ENCODE assay signal across 1 cellular context in the genomic region with DNA sequence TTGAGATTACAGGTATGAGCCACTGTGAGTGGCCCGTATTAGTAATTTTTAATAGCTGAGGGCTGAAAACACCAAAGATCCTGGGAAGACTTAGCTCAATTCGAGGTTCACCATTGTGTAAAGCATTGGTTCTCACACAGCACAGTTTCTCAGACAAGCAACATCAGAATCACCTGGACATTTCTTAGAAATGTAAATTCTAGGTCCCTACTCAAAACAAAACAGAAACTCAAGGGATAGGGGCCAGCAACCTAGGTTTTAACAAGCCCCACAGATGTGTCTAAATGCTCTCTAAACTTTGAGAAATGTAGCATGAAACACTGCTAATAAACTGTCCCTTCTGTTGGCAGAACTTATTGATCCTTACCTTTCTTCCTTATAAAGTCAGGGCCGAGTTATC.
TF ChIP-seq lines count a peak whose summit lies in the region.

No MANE protein-coding gene starts in this region.

TF ChIP-seq in GM12878, 131 proteins besides CTCF, POLR2A, EP300 and RAD21 (continued from another document):
- TF ChIP-seq, protein P1, sequence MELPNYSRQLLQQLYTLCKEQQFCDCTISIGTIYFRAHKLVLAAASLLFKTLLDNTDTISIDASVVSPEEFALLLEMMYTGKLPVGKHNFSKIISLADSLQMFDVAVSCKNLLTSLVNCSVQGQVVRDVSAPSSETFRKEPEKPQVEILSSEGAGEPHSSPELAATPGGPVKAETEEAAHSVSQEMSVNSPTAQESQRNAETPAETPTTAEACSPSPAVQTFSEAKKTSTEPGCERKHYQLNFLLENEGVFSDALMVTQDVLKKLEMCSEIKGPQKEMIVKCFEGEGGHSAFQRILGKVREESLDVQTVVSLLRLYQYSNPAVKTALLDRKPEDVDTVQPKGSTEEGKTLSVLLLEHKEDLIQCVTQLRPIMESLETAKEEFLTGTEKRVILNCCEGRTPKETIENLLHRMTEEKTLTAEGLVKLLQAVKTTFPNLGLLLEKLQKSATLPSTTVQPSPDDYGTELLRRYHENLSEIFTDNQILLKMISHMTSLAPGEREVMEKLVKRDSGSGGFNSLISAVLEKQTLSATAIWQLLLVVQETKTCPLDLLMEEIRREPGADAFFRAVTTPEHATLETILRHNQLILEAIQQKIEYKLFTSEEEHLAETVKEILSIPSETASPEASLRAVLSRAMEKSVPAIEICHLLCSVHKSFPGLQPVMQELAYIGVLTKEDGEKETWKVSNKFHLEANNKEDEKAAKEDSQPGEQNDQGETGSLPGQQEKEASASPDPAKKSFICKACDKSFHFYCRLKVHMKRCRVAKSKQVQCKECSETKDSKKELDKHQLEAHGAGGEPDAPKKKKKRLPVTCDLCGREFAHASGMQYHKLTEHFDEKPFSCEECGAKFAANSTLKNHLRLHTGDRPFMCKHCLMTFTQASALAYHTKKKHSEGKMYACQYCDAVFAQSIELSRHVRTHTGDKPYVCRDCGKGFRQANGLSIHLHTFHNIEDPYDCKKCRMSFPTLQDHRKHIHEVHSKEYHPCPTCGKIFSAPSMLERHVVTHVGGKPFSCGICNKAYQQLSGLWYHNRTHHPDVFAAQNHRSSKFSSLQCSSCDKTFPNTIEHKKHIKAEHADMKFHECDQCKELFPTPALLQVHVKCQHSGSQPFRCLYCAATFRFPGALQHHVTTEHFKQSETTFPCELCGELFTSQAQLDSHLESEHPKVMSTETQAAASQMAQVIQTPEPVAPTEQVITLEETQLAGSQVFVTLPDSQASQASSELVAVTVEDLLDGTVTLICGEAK (IDR thresholded peaks at IDR 0.05; ENCODE audit: borderline replicate concordance), result no peak
- TF ChIP-seq JUND (IDR thresholded peaks at IDR 0.05; ENCODE audit: low read depth, low read length), result no peak
- no peak for TF ChIP-seq ETV6 (conservative IDR thresholded peaks at IDR 0.05 in 1 of 2, IDR thresholded peaks at IDR 0.05 in 1 of 2; ENCODE audit: borderline replicate concordance in 1 of 2, low read depth in 1 of 2)
- 0 out of 2 replicates have a peak, but pooled peaks have one; percentile 25 for TF ChIP-seq GATAD2B (conservative IDR thresholded peaks at IDR 0.05; ENCODE audit: low read depth)
- 0 out of 2 replicates have a peak, but pooled peaks have one; percentile 21 for TF ChIP-seq MTA2 (IDR thresholded peaks at IDR 0.05; ENCODE audit: low read depth)
- 0 out of 2 replicates have a peak, but pooled peaks have one; percentile 10 for TF ChIP-seq NR2F1 (conservative IDR thresholded peaks at IDR 0.05)
- TF ChIP-seq ZNF217 (IDR thresholded peaks at IDR 0.05), result no peak
- TF ChIP-seq IKZF2 (IDR thresholded peaks at IDR 0.05), result peak in 1 of 2 experiments; percentile 17; a peak in 1 of 4 replicates
